28 cellular contexts compared by ENCODE assay signal in genomic region chr21:40990366-40990765, GRCh38.
"Had no signal": no experiment of that assay in that cellular context is flagged by ENCODE, and none has a peak within 500 bp of the region (broad histone marks: within the 10 kb centered on the region; RNA-seq: fewer than 3 reads in every experiment).

No MANE protein-coding gene starts in this region.

- H3K9me3 ChIP-seq: esophagus squamous epithelium, heart right ventricle, left lung, right lobe of liver, testis, tibial artery, uterus had no signal

- H3K9ac ChIP-seq: parathyroid adenoma had no signal

- H3K4me1 Mint-ChIP-seq: natural killer cell, neural crest cell had no signal

- H3K36me3 Mint-ChIP-seq: natural killer cell, type B pancreatic cell had no signal

- H3K4me3 Mint-ChIP-seq: effector memory CD8-positive, alpha-beta T cell; natural killer cell; neural crest cell; type B pancreatic cell had no signal

- H2AFZ ChIP-seq: parathyroid adenoma had no signal

- DNase-seq: dermis blood vessel endothelial cell; effector memory CD8-positive, alpha-beta T cell; erythroblast; esophagus squamous epithelium; foreskin melanocyte; glutamatergic neuron; heart right ventricle; hippocampal formation; left cardiac atrium; mammary epithelial cell; mesendoderm; natural killer cell; right lobe of liver; stimulated activated CD4-positive, alpha-beta T cell treated with anti-CD3 and anti-CD28 coated beads, Interleukin-12 subunit alpha, Interleukin-12 subunit beta, amount 100 ng/mL, for 4 hours; stimulated activated CD4-positive, alpha-beta T cell treated with anti-CD3 and anti-CD28 coated beads, Interleukin-1b, Interleukin-23, amount 100 ng/mL, for 48 hours; stimulated activated CD4-positive, alpha-beta T cell treated with anti-CD3 and anti-CD28 coated beads, Interleukin-4, amount 100 ng/mL, for 1 hour; stimulated activated CD8-positive, alpha-beta memory T cell treated with anti-CD3 and anti-CD28 coated beads, Interleukin-4, amount 100 ng/mL, for 48 hours; substantia nigra; testis; tibial artery; uterus had no signal

- H3K27me3 Mint-ChIP-seq: effector memory CD8-positive, alpha-beta T cell; type B pancreatic cell had no signal

- ATAC-seq: effector memory CD8-positive, alpha-beta T cell; left cardiac atrium; left lung had no signal

- H3K4me3 ChIP-seq: coronary artery, esophagus squamous epithelium, heart right ventricle, left lung, right lobe of liver, smooth muscle cell, testis, tibial artery, uterus had no signal

- H3K36me3 ChIP-seq: esophagus squamous epithelium, heart right ventricle, left lung, right lobe of liver, tibial artery, uterus had no signal

- H3K27ac Mint-ChIP-seq: effector memory CD8-positive, alpha-beta T cell; natural killer cell; progenitor cell of endocrine pancreas; type B pancreatic cell had no signal

- H3K27ac ChIP-seq: coronary artery, esophagus squamous epithelium, heart right ventricle, left lung, parathyroid adenoma, right lobe of liver, testis, tibial artery, uterus had no signal

- H3K4me1 ChIP-seq: esophagus squamous epithelium, heart right ventricle, left lung, parathyroid adenoma, right lobe of liver, testis, tibial artery, uterus had no signal

- H3K9me3 Mint-ChIP-seq: effector memory CD8-positive, alpha-beta T cell; natural killer cell; type B pancreatic cell had no signal

- H3K4me2 ChIP-seq: smooth muscle cell had no signal

- H3K27me3 ChIP-seq: esophagus squamous epithelium, heart right ventricle, left lung, right lobe of liver, testis, tibial artery, uterus had no signal
